ENCODE assay signal across 8 cellular contexts in the genomic region with DNA sequence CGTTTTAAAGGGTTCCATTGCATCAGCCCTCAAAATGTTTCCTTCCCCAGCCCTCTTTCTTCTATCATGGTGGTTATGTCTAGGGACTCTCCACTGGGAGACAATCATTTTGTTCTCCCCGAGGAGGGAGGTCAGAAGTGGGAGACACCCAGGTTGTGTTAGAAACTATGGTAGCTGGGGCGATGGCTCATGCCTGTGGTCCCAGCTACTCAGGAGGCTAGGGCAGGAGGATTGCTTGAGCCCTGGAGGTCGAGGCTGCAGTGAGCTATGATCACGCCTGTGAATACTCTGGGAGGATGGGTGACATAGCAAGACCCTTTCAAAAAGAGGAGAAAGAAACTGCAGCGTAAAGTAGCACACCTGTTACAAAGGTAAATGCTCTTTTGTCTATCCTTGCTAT. TPM values are rescaled to one million over a fixed set of nuclear protein-coding genes. Genes with fewer than 3 reads are reported as not detected.
DNase-seq lines count a peak whose midpoint lies in the region; ATAC-seq and TF ChIP-seq lines count a peak whose summit lies in the region.

No MANE protein-coding gene starts in this region.

- ATAC-seq in GM21528 (IDR thresholded peaks at IDR 0.05; ENCODE audit: low FRiP score, unreplicated experiment) (peak; percentile 2), RWPE2 (ENCODE audit: low read depth) (no peak)

- peaks cover 22% of the 10 kb centered on the region for H3K4me1 Mint-ChIP-seq in progenitor cell of endocrine pancreas (ENCODE audit: low read depth)

- no peaks in the 10 kb centered on the region for H3K36me3 ChIP-seq in RWPE2 (ENCODE audit: low read depth)

- H3K4me1 ChIP-seq in RWPE2 (ENCODE audit: insufficient read depth, poor library complexity, severe bottlenecking) = peaks cover 3% of the 10 kb centered on the region

- intact Hi-C loops in lower leg skin (cut with DNase I; ENCODE audit: low total_unique reads) = no loop called here

- H3K4me3 Mint-ChIP-seq in progenitor cell of endocrine pancreas (ENCODE audit: low read depth) = peak overlapping the region; percentile 70

- peaks cover 2% of the 10 kb centered on the region for H3K36me3 Mint-ChIP-seq in progenitor cell of endocrine pancreas (ENCODE audit: insufficient read depth)

- no peaks in the 10 kb centered on the region for H3K27me3 ChIP-seq in RWPE2 (ENCODE audit: insufficient read depth, poor library complexity, severe bottlenecking)

- 65 to 66% methylated on average over 6 of the region's 6 CpGs for WGBS in lower leg skin, 2 donors

- H3K9me3 Mint-ChIP-seq in progenitor cell of endocrine pancreas (ENCODE audit: low read depth) = no peaks in the 10 kb centered on the region

- TF ChIP-seq POLR2A in lower leg skin (IDR thresholded peaks at IDR 0.05) = no peak

- H3K27me3 Mint-ChIP-seq in progenitor cell of endocrine pancreas = no peaks in the 10 kb centered on the region

- peak overlapping the region; percentile 52 for H3K27ac ChIP-seq in RWPE2 (ENCODE audit: poor library complexity, severe bottlenecking)

- DNase-seq in RWPE2 (ENCODE audit: low spot score) (no peak), fibroblast of mammary gland (ENCODE audit: low read depth) (no peak), progenitor cell of endocrine pancreas (ENCODE audit: low spot score, unreplicated experiment) (no peak), NCI-H510A treated with DMSO at 0.1 percent for 48 hours (lab: John Stamatoyannopoulos, UW) (no peak), NCI-H345 (lab: John Stamatoyannopoulos, UW) (no peak), lower leg skin (ENCODE audit: low spot score in 2 of 2) (no peak), NCI-H1105 (lab: John Stamatoyannopoulos, UW) (no peak)

- peak overlapping the region; percentile 97 for H3K27ac Mint-ChIP-seq in progenitor cell of endocrine pancreas

- H3K9me3 ChIP-seq in RWPE2 (ENCODE audit: severe bottlenecking) = no peaks in the 10 kb centered on the region

- H3K4me3 ChIP-seq in RWPE2 (ENCODE audit: severe bottlenecking) = peak overlapping the region; percentile 37
- H3K4me3 ChIP-seq in fibroblast of mammary gland (ENCODE audit: control insufficient read depth, low read depth, low read length) = peak overlapping the region; percentile 59
- H3K4me3 ChIP-seq in lower leg skin (ENCODE audit: low read depth, poor library complexity, severe bottlenecking) = no peak overlapping the region

- TF ChIP-seq CTCF in RWPE2 (IDR thresholded peaks at IDR 0.05; ENCODE audit: poor library complexity, severe bottlenecking) (no peak), fibroblast of mammary gland (conservative IDR thresholded peaks at IDR 0.05; ENCODE audit: control insufficient read depth, insufficient read depth, low read depth, low read length) (no peak), progenitor cell of endocrine pancreas (IDR thresholded peaks at IDR 0.05; ENCODE audit: unreplicated experiment) (no peak), lower leg skin (IDR thresholded peaks at IDR 0.05) (no peak)

RNA-seq across cellular contexts. Expression of a gene that starts 13.0 kb away (rescaled TPM):
- 20.7 and 21.5 TPM in 2 replicates for total RNA-seq in progenitor cell of endocrine pancreas
- total RNA-seq in lower leg skin = 10 to 100 TPM in 1 of 4 donors, 1 to 10 TPM in 3; 6.4 to 11.5 (median 8.2) TPM

RNA-seq across cellular contexts. Expression of a gene that starts 18.5 kb away (rescaled TPM):
- total RNA-seq in progenitor cell of endocrine pancreas = 11.7 and 15.7 TPM in 2 replicates
- 10 to 100 TPM in 3 of 4 donors, 1 to 10 TPM in 1; 6.8 to 14.7 (median 11.5) TPM for total RNA-seq in lower leg skin

RNA-seq across cellular contexts. Expression of a gene that starts 22.7 kb away (rescaled TPM):
- 77.9 and 79.0 TPM in 2 replicates for total RNA-seq in progenitor cell of endocrine pancreas
- 1 to 10 TPM; 3.6 to 7.9 (median 6.1) TPM for total RNA-seq in lower leg skin

RNA-seq across cellular contexts. Expression of a gene that starts 24.3 kb away (rescaled TPM):
- 498 and 505 TPM in 2 replicates for total RNA-seq in progenitor cell of endocrine pancreas
- 100 to 1,000 TPM; 265 to 558 (median 432) TPM for total RNA-seq in lower leg skin

RNA-seq across cellular contexts. Expression of a gene that starts 36.1 kb away (rescaled TPM):
- total RNA-seq in progenitor cell of endocrine pancreas (226 and 250 TPM in 2 replicates), lower leg skin (100 to 1,000 TPM in 1 of 4 donors, 10 to 100 TPM in 3; 33.4 to 115 (median 64.0) TPM)
